Comparison of ENCODE assay signal across 24 cellular contexts in genomic region chr15:87735536-87735935, GRCh38.
"Had no signal": no experiment of that assay in that cellular context is flagged by ENCODE, and none has a peak within 500 bp of the region (broad histone marks: within the 10 kb centered on the region; RNA-seq: fewer than 3 reads in every experiment).

No MANE protein-coding gene starts in this region.

- H3K4me1 ChIP-seq: suprapubic skin, thyroid gland, uterus had no signal

- H3K4me2 ChIP-seq: smooth muscle cell had no signal

- H3K4me3 ChIP-seq: dorsolateral prefrontal cortex, heart left ventricle, lung, right atrium auricular region, smooth muscle cell, suprapubic skin, thyroid gland, uterus had no signal

- H3K9me3 ChIP-seq: heart left ventricle, neutrophil, right atrium auricular region, suprapubic skin, thyroid gland, uterus had no signal

- H3K36me3 Mint-ChIP-seq: natural killer cell treated with Interleukin-12 subunit alpha and Interleukin-12 subunit beta and Interleukin-15 and Interleukin-18, amount 100 ng/mL, for 72 hours; stimulated activated effector memory CD8-positive, alpha-beta T cell treated with anti-CD3 and anti-CD28 coated beads, Interleukin-12 subunit alpha, Interleukin-12 subunit beta, amount 100 ng/mL, for 72 hours; type B pancreatic cell had no signal

- ATAC-seq: left lobe of liver; natural killer cell treated with Interleukin-12 subunit alpha and Interleukin-12 subunit beta and Interleukin-15 and Interleukin-18, amount 100 ng/mL, for 72 hours; stimulated activated effector memory CD8-positive, alpha-beta T cell treated with anti-CD3 and anti-CD28 coated beads, Interleukin-12 subunit alpha, Interleukin-12 subunit beta, amount 100 ng/mL, for 72 hours; stimulated activated naive CD8-positive, alpha-beta T cell treated with anti-CD3 and anti-CD28 coated beads, Interleukin-15, Interleukin-2, amounts not matched to agents 100 U/mL and 50 U/mL, for 24 hours had no signal

- DNase-seq: cortex of kidney; dorsolateral prefrontal cortex; effector CD8-positive, alpha-beta T cell; foreskin melanocyte; hypothalamus; kidney glomerular epithelial cell; mesenchymal stem cell; midbrain; stimulated activated CD4-positive, alpha-beta T cell treated with anti-CD3 and anti-CD28 coated beads, Interleukin-4, amount 100 ng/mL, for 1 hour; stimulated activated CD8-positive, alpha-beta memory T cell treated with anti-CD3 and anti-CD28 coated beads, Interleukin-4, amount 100 ng/mL, for 48 hours; stimulated activated naive CD8-positive, alpha-beta T cell treated with anti-CD3 and anti-CD28 coated beads, Interleukin-15, Interleukin-2, amounts not matched to agents 100 U/mL and 50 U/mL, for 24 hours; thyroid gland; uterus had no signal

- FAIRE-seq: islet of Langerhans had no signal

- H3K4me1 Mint-ChIP-seq: stimulated activated effector memory CD8-positive, alpha-beta T cell treated with anti-CD3 and anti-CD28 coated beads, Interleukin-12 subunit alpha, Interleukin-12 subunit beta, amount 100 ng/mL, for 72 hours had no signal

- H3K4me3 Mint-ChIP-seq: natural killer cell treated with Interleukin-12 subunit alpha and Interleukin-12 subunit beta and Interleukin-15 and Interleukin-18, amount 100 ng/mL, for 72 hours; stimulated activated effector memory CD8-positive, alpha-beta T cell treated with anti-CD3 and anti-CD28 coated beads, Interleukin-12 subunit alpha, Interleukin-12 subunit beta, amount 100 ng/mL, for 72 hours; type B pancreatic cell had no signal

- H3K36me3 ChIP-seq: heart left ventricle, neutrophil, right atrium auricular region, suprapubic skin, thyroid gland, uterus had no signal

- H3K27ac Mint-ChIP-seq: natural killer cell treated with Interleukin-12 subunit alpha and Interleukin-12 subunit beta and Interleukin-15 and Interleukin-18, amount 100 ng/mL, for 72 hours; stimulated activated effector memory CD8-positive, alpha-beta T cell treated with anti-CD3 and anti-CD28 coated beads, Interleukin-12 subunit alpha, Interleukin-12 subunit beta, amount 100 ng/mL, for 72 hours; type B pancreatic cell had no signal

- H3K27me3 ChIP-seq: neutrophil, right atrium auricular region, suprapubic skin, thyroid gland, uterus had no signal

- H3K9me3 Mint-ChIP-seq: type B pancreatic cell had no signal

- H3K27ac ChIP-seq: dorsolateral prefrontal cortex, heart left ventricle, neutrophil, right atrium auricular region, suprapubic skin, thyroid gland, uterus had no signal
